In genomic region chr2:164000171-164000570, GRCh38 we compare ENCODE assay signal across 29 cellular contexts.
DNase-seq lines count a peak whose midpoint lies in the region; ATAC-seq and TF ChIP-seq lines count a peak whose summit lies in the region.
"Had no signal": no experiment of that assay in that cellular context is flagged by ENCODE, and none has a peak within 500 bp of the region (broad histone marks: within the 10 kb centered on the region; RNA-seq: fewer than 3 reads in every experiment).

No MANE protein-coding gene starts in this region.

- no peak overlapping the region for H3K27ac Mint-ChIP-seq in GM23338
- H3K27ac Mint-ChIP-seq in type B pancreatic cell: no peak overlapping the region
- H3K27ac Mint-ChIP-seq: activated CD4-positive, alpha-beta T cell treated with anti-CD3 and anti-CD28 coated beads for 36 hours; activated CD8-positive, alpha-beta T cell treated with anti-CD3 and anti-CD28 coated beads, Interleukin-2, amount 10 ng/mL, durations not matched to agents 7 days and 5 days; activated naive CD8-positive, alpha-beta T cell; CD8-positive, alpha-beta T cell; nephron progenitor cell had no signal

- H3K4me3 Mint-ChIP-seq in GM23338 (no peak overlapping the region), type B pancreatic cell (no peak overlapping the region)
- H3K4me3 Mint-ChIP-seq: activated CD4-positive, alpha-beta T cell treated with anti-CD3 and anti-CD28 coated beads for 36 hours; activated CD8-positive, alpha-beta T cell treated with anti-CD3 and anti-CD28 coated beads, Interleukin-2, amount 10 ng/mL, durations not matched to agents 7 days and 5 days; activated naive CD8-positive, alpha-beta T cell; CD8-positive, alpha-beta T cell; nephron progenitor cell had no signal

- H3K9me3 Mint-ChIP-seq in GM23338 (no peaks in the 10 kb centered on the region), type B pancreatic cell (no peaks in the 10 kb centered on the region)
- H3K9me3 Mint-ChIP-seq: nephron progenitor cell had no signal

- H3K4me1 Mint-ChIP-seq in GM23338 (peaks cover 4% of the 10 kb centered on the region; the same call in 1 of the 3 replicates), type B pancreatic cell (ENCODE audit: unreplicated experiment) (no peaks in the 10 kb centered on the region)
- H3K4me1 Mint-ChIP-seq: activated CD4-positive, alpha-beta T cell treated with anti-CD3 and anti-CD28 coated beads for 36 hours; nephron progenitor cell had no signal

- peak; percentile 44 for DNase-seq in AG09309 (ENCODE audit: low read depth)
- peak; percentile 57 for DNase-seq in HS-27A (ENCODE audit: low read depth)
- DNase-seq in astrocyte of the cerebellum (ENCODE audit: low read depth): peak; percentile 38
- peak; percentile 26 for DNase-seq in glomerular visceral epithelial cell (ENCODE audit: extremely low spot score)
- DNase-seq in GM23338 (ENCODE audit: low spot score): no peak
- no peak for DNase-seq in type B pancreatic cell (ENCODE audit: extremely low spot score, unreplicated experiment)
- DNase-seq: activated CD4-positive, alpha-beta T cell treated with anti-CD3 and anti-CD28 coated beads for 36 hours; activated CD8-positive, alpha-beta T cell treated with anti-CD3 and anti-CD28 coated beads, Interleukin-2, amount 10 ng/mL, durations not matched to agents 7 days and 5 days; CD8-positive, alpha-beta T cell; Karpas-422; NCI-H2107; NCI-H446; NCI-H82; nephron progenitor cell; ovary; stimulated activated naive CD4-positive, alpha-beta T cell; T1000 had no signal

- no peaks in the 10 kb centered on the region for H3K27me3 ChIP-seq in GM23338 (ENCODE audit: insufficient read depth)
- H3K27me3 ChIP-seq: ascending aorta, esophagus muscularis mucosa, ovary, suprapubic skin had no signal

- peaks cover 7% of the 10 kb centered on the region for H3K4me1 ChIP-seq in GM23338 (ENCODE audit: insufficient read depth)
- H3K4me1 ChIP-seq: ascending aorta, esophagus muscularis mucosa, suprapubic skin had no signal

- H3K4me3 ChIP-seq in AG09309 (ENCODE audit: control insufficient read depth, low read depth, low read length): no peak overlapping the region
- H3K4me3 ChIP-seq in astrocyte of the cerebellum (ENCODE audit: low read depth, low read length): no peak overlapping the region
- H3K4me3 ChIP-seq in GM23338: no peak overlapping the region
- H3K4me3 ChIP-seq: ascending aorta, esophagus muscularis mucosa, GM12878, HAP-1, ovary, smooth muscle cell, suprapubic skin had no signal

- no peak for ATAC-seq in GM23338
- ATAC-seq in GM18870 (IDR thresholded peaks at IDR 0.05; ENCODE audit: unreplicated experiment): no peak
- no peak for ATAC-seq in GM19467 (IDR thresholded peaks at IDR 0.05; ENCODE audit: unreplicated experiment)
- ATAC-seq: activated CD4-positive, alpha-beta T cell treated with anti-CD3 and anti-CD28 coated beads for 36 hours; activated CD8-positive, alpha-beta T cell treated with anti-CD3 and anti-CD28 coated beads, Interleukin-2, amount 10 ng/mL, durations not matched to agents 7 days and 5 days; CD8-positive, alpha-beta T cell; GM12878; HepG2; left lobe of liver had no signal

- no peak overlapping the region for H3K4me2 ChIP-seq in GM23338
- H3K4me2 ChIP-seq: smooth muscle cell had no signal

- H3K79me2 ChIP-seq in GM23338 (replicated peaks; ENCODE audit: insufficient read depth): no peaks in the 10 kb centered on the region

- no peaks in the 10 kb centered on the region for H3K36me3 Mint-ChIP-seq in GM23338 (ENCODE audit: low read depth)
- H3K36me3 Mint-ChIP-seq in type B pancreatic cell: no peaks in the 10 kb centered on the region
- H3K36me3 Mint-ChIP-seq: activated naive CD8-positive, alpha-beta T cell; CD8-positive, alpha-beta T cell had no signal

- in situ Hi-C loops in astrocyte of the cerebellum (cut with HindIII; ENCODE audit: low sequenced_read_pairs): no loop called here

- no peaks in the 10 kb centered on the region for H3K36me3 ChIP-seq in GM23338 (ENCODE audit: insufficient read depth)
- H3K36me3 ChIP-seq: ascending aorta, esophagus muscularis mucosa, HAP-1, ovary, suprapubic skin had no signal

- H3K27me3 Mint-ChIP-seq in GM23338 (ENCODE audit: insufficient read depth, low read depth, poor library complexity): no peaks in the 10 kb centered on the region
- peaks cover 5% of the 10 kb centered on the region for H3K27me3 Mint-ChIP-seq in type B pancreatic cell
- H3K27me3 Mint-ChIP-seq: activated CD4-positive, alpha-beta T cell treated with anti-CD3 and anti-CD28 coated beads for 36 hours; activated naive CD8-positive, alpha-beta T cell had no signal

- H3K27ac ChIP-seq in GM23338 (ENCODE audit: low read depth): no peak overlapping the region
- H3K27ac ChIP-seq: ascending aorta, esophagus muscularis mucosa, ovary, suprapubic skin, VCaP had no signal

- no peak overlapping the region for H2AFZ ChIP-seq in GM23338

- peaks cover 3% of the 10 kb centered on the region; the same call in 1 of the 2 replicates for H3K9me2 ChIP-seq in GM23338 (ENCODE audit: insufficient read depth)

- no peaks in the 10 kb centered on the region for H3F3A ChIP-seq in GM23338 (replicated peaks; ENCODE audit: low read depth)

- TF ChIP-seq CTCF in AG09309 (IDR thresholded peaks at IDR 0.05; ENCODE audit: control insufficient read depth, insufficient read depth, low read depth, low read length, missing control alignments) (no peak), astrocyte of the cerebellum (IDR thresholded peaks at IDR 0.05; ENCODE audit: low read depth, low read length, missing control alignments) (no peak), GM23338 (conservative IDR thresholded peaks at IDR 0.05; ENCODE audit: low read depth in 2 of 2) (no peak), type B pancreatic cell (conservative IDR thresholded peaks at IDR 0.05) (no peak)

- no peaks in the 10 kb centered on the region for H4K20me1 ChIP-seq in GM23338 (replicated peaks; ENCODE audit: insufficient read depth)

TF ChIP-seq in GM23338, 12 proteins besides CTCF, POLR2A, EP300 and RAD21 (continues in another document):
- TF ChIP-seq ZNF331 (CRISPR knock-in tag; IDR thresholded peaks at IDR 0.05; ENCODE audit: low read depth) (no peak), NANOG (IDR thresholded peaks at IDR 0.05; ENCODE audit: borderline replicate concordance) (no peak), STAT1 (IDR thresholded peaks at IDR 0.05; ENCODE audit: unreplicated experiment) (no peak), CREB1 (CRISPR knock-in tag; IDR thresholded peaks at IDR 0.05; ENCODE audit: low read depth) (no peak), EZH2phosphoT487 (IDR thresholded peaks at IDR 0.05; ENCODE audit: unreplicated experiment) (no peak), JUNB (IDR thresholded peaks at IDR 0.05; ENCODE audit: unreplicated experiment) (no peak)
- TF ChIP-seq, protein P1, sequence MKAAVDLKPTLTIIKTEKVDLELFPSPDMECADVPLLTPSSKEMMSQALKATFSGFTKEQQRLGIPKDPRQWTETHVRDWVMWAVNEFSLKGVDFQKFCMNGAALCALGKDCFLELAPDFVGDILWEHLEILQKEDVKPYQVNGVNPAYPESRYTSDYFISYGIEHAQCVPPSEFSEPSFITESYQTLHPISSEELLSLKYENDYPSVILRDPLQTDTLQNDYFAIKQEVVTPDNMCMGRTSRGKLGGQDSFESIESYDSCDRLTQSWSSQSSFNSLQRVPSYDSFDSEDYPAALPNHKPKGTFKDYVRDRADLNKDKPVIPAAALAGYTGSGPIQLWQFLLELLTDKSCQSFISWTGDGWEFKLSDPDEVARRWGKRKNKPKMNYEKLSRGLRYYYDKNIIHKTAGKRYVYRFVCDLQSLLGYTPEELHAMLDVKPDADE (IDR thresholded peaks at IDR 0.05): no peak

Comparison
In these comparisons a context has a peak if more than half of its experiments do, and no peak if none do; other contexts are left out.
1. DNase-seq: peak in AG09309 (single experiment), HS-27A (single experiment), astrocyte of the cerebellum (single experiment) and glomerular visceral epithelial cell (single experiment); none in GM23338 (single experiment) and type B pancreatic cell (single experiment).